In the genomic region with DNA sequence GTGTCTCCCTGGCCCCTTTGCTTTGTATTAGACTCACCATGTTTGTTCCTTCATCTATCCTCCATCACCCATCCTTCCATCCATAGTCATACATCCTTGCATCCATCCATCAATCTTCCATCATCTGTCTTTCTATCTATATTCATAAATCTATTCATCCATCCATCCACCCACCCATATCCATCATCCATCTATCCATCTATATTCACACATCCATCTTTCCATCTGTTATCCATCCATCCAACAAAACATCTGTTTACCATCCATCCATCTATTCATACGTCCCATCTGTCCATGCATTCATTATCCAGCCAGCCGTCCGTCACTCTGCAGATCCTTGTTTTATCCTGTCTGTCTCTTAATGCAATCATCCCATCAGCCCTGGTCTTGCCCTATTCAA, we compare ENCODE assay signal across 29 cellular contexts. TPM values are rescaled to one million over a fixed set of nuclear protein-coding genes. Genes with fewer than 3 reads are reported as not detected.
DNase-seq lines count a peak whose midpoint lies in the region; ATAC-seq and TF ChIP-seq lines count a peak whose summit lies in the region.
"Had no signal": no experiment of that assay in that cellular context is flagged by ENCODE, and none has a peak within 500 bp of the region (broad histone marks: within the 10 kb centered on the region; RNA-seq: fewer than 3 reads in every experiment).

No MANE protein-coding gene starts in this region.

- peak overlapping the region; percentile 3 for H3K27ac Mint-ChIP-seq in endothelial cell (ENCODE audit: unreplicated experiment)
- peak overlapping the region; percentile 1 for H3K27ac Mint-ChIP-seq in stimulated activated effector memory CD8-positive, alpha-beta T cell treated with anti-CD3 and anti-CD28 coated beads, Interleukin-12 subunit alpha, Interleukin-12 subunit beta, amount 100 ng/mL, for 72 hours
- H3K27ac Mint-ChIP-seq: CD8-positive, alpha-beta T cell had no signal

- H3K36me3 ChIP-seq in BLaER1 (peaks cover 98% of the 10 kb centered on the region), HEK293 (ENCODE audit: control insufficient read depth in 2 of 2, insufficient read depth in 1 of 2, low read length in 2 of 2) (peaks cover 22 to 93% of the 10 kb centered on the region in 2 experiments)

- no peaks in the 10 kb centered on the region for H3K27me3 ChIP-seq in BLaER1
- H3K27me3 ChIP-seq: Peyer's patch had no signal

- POLR2A ChIA-PET in HEK293 (lab: Yijun Ruan, JAX) = interaction anchor here (1.5 kb wide), 1 partner anchor 10 kb away, joined by 3 read pairs; the partner anchor contains the start of gene DDR1

- H3K27me3 Mint-ChIP-seq in endothelial cell (ENCODE audit: unreplicated experiment) = peaks cover 9% of the 10 kb centered on the region

- H3K27ac ChIP-seq in BLaER1 (no peak overlapping the region), HEK293 (ENCODE audit: extremely low read depth, low read depth, low read length) (no peak overlapping the region)
- H3K27ac ChIP-seq: A549, C4-2B, Peyer's patch had no signal

- H3K9me3 Mint-ChIP-seq in endothelial cell (ENCODE audit: unreplicated experiment) = no peaks in the 10 kb centered on the region
- H3K9me3 Mint-ChIP-seq in stimulated activated effector memory CD8-positive, alpha-beta T cell treated with anti-CD3 and anti-CD28 coated beads, Interleukin-12 subunit alpha, Interleukin-12 subunit beta, amount 100 ng/mL, for 72 hours = no peaks in the 10 kb centered on the region
- H3K9me3 Mint-ChIP-seq: CD8-positive, alpha-beta T cell had no signal

- H3K4me1 ChIP-seq in BLaER1 = peaks cover 23% of the 10 kb centered on the region
- no peaks in the 10 kb centered on the region for H3K4me1 ChIP-seq in HEK293 (ENCODE audit: control insufficient read depth, insufficient read depth, low read length)
- H3K4me1 ChIP-seq: A549, Peyer's patch had no signal

- H3K9me3 ChIP-seq in BLaER1 = no peaks in the 10 kb centered on the region
- no peaks in the 10 kb centered on the region for H3K9me3 ChIP-seq in HEK293 (ENCODE audit: control insufficient read depth, insufficient read depth, low read depth, low read length)
- H3K9me3 ChIP-seq: A549, Peyer's patch had no signal

- ATAC-seq in stimulated activated effector memory CD8-positive, alpha-beta T cell treated with anti-CD3 and anti-CD28 coated beads, Interleukin-12 subunit alpha, Interleukin-12 subunit beta, amount 100 ng/mL, for 72 hours = no peak
- ATAC-seq in HG03442 (IDR thresholded peaks at IDR 0.05; ENCODE audit: unreplicated experiment) = no peak
- ATAC-seq: A549; CD8-positive, alpha-beta T cell; HCT116; K562 had no signal

- CTCF ChIA-PET in HEK293 (lab: Yijun Ruan, JAX) = interaction anchor here (0.6 kb wide), 1 partner anchor 505 kb away, joined by 3 read pairs; no protein-coding TSS in a partner anchor

- H3K4me2 ChIP-seq in BLaER1 = peak overlapping the region; percentile 14; the same call in 1 of the 2 replicates
- H3K4me2 ChIP-seq: A549 had no signal

- H3K9ac ChIP-seq in BLaER1 = no peak overlapping the region

- peaks cover 5% of the 10 kb centered on the region for H3K36me3 Mint-ChIP-seq in endothelial cell (ENCODE audit: low read depth, unreplicated experiment)
- H3K36me3 Mint-ChIP-seq in stimulated activated effector memory CD8-positive, alpha-beta T cell treated with anti-CD3 and anti-CD28 coated beads, Interleukin-12 subunit alpha, Interleukin-12 subunit beta, amount 100 ng/mL, for 72 hours = peaks cover 6% of the 10 kb centered on the region

- DNase-seq in endothelial cell (ENCODE audit: low spot score) (no peak), NCI-H187 (lab: John Stamatoyannopoulos, UW) (no peak)
- no peak for DNase-seq in stimulated activated effector memory CD8-positive, alpha-beta T cell treated with anti-CD3 and anti-CD28 coated beads, Interleukin-12 subunit alpha, Interleukin-12 subunit beta, amount 100 ng/mL, for 72 hours (ENCODE audit: low spot score in 2 of 2)
- no peak for DNase-seq in activated effector memory CD4-positive, alpha-beta T cell treated with anti-CD3 and anti-CD28 coated beads, Interleukin-2, amount 50 U/mL, for 16 hours
- DNase-seq: AML-193; CD8-positive, alpha-beta T cell; DMS79 treated with DMSO at 0.1 percent for 48 hours; GF-D8; Kasumi-1; MV-4-11; NCI-H1105; NCI-H1436 treated with DMSO at 0.1 percent for 48 hours; NCI-H1930; NCI-H2107; NCI-H524 treated with DMSO at 0.1 percent for 48 hours; NCI-H774; Peyer's patch; SHP77 treated with DMSO at 0.1 percent for 48 hours had no signal

- H3K4me3 Mint-ChIP-seq in endothelial cell (ENCODE audit: unreplicated experiment) = peak overlapping the region; percentile 10
- H3K4me3 Mint-ChIP-seq in stimulated activated effector memory CD8-positive, alpha-beta T cell treated with anti-CD3 and anti-CD28 coated beads, Interleukin-12 subunit alpha, Interleukin-12 subunit beta, amount 100 ng/mL, for 72 hours = no peak overlapping the region
- H3K4me3 Mint-ChIP-seq: CD8-positive, alpha-beta T cell had no signal

- no peak for TF ChIP-seq CTCF in HEK293 (tag by site-specific recombination; IDR thresholded peaks at IDR 0.05)
- no peak for TF ChIP-seq CTCF in endothelial cell (IDR thresholded peaks at IDR 0.05; ENCODE audit: unreplicated experiment)

- no peaks in the 10 kb centered on the region; the same call in 1 of the 2 replicates for H4K20me1 ChIP-seq in BLaER1

- peaks cover 2% of the 10 kb centered on the region for H3K4me1 Mint-ChIP-seq in endothelial cell (ENCODE audit: unreplicated experiment)
- no peaks in the 10 kb centered on the region for H3K4me1 Mint-ChIP-seq in stimulated activated effector memory CD8-positive, alpha-beta T cell treated with anti-CD3 and anti-CD28 coated beads, Interleukin-12 subunit alpha, Interleukin-12 subunit beta, amount 100 ng/mL, for 72 hours

- no peak overlapping the region for H3K4me3 ChIP-seq in BLaER1
- H3K4me3 ChIP-seq in HEK293 (ENCODE audit: low read depth, low read length) = no peak overlapping the region
- H3K4me3 ChIP-seq: A549, K562, Peyer's patch had no signal

TF ChIP-seq in HEK293, 187 proteins besides CTCF, POLR2A, EP300 and RAD21:
- TF ChIP-seq ZNF366 (tag by site-specific recombination; conservative IDR thresholded peaks at IDR 0.05) (peak; percentile 91), ZBTB17 (tag by site-specific recombination; IDR thresholded peaks at IDR 0.05) (peak; percentile 77), KLF7 (tag by site-specific recombination; IDR thresholded peaks at IDR 0.05; ENCODE audit: borderline replicate concordance) (no peak), ZNF664 (tag by site-specific recombination; IDR thresholded peaks at IDR 0.05) (no peak)

RNA-seq across cellular contexts. Expression of gene DDR1, which starts 10.6 kb away (rescaled TPM):
- total RNA-seq in endothelial cell (ENCODE audit: unreplicated experiment) = 8.2 TPM

RNA-seq across cellular contexts. Expression of gene GTF2H4, which starts 13.1 kb away (rescaled TPM):
- total RNA-seq in endothelial cell (ENCODE audit: unreplicated experiment) = 47.6 TPM

RNA-seq across cellular contexts. Expression of gene VARS2, which starts 19.1 kb away (rescaled TPM):
- 20.0 TPM for total RNA-seq in endothelial cell (ENCODE audit: unreplicated experiment)

RNA-seq across cellular contexts. Expression of gene SFTA2, which starts 37.0 kb away (rescaled TPM):
- 2.8 TPM for total RNA-seq in endothelial cell (ENCODE audit: unreplicated experiment)
- total RNA-seq: CD8-positive, alpha-beta T cell; H1; HT1080; K562; M059J; OCI-LY7; Peyer's patch had no signal

RNA-seq across cellular contexts. Expression of gene MUCL3, which starts 45.8 kb away (rescaled TPM):
- total RNA-seq in endothelial cell (ENCODE audit: unreplicated experiment) = not detected
- total RNA-seq: CD8-positive, alpha-beta T cell; HT1080; K562; M059J; OCI-LY7 had no signal
